In genomic region chr2:201451330-201452057, GRCh38 we compare ENCODE assay signal across 8 cellular contexts. TPM values are rescaled to one million over a fixed set of nuclear protein-coding genes. Genes with fewer than 3 reads are reported as not detected.
DNase-seq lines count a peak whose midpoint lies in the region; ATAC-seq and TF ChIP-seq lines count a peak whose summit lies in the region.

STRADB (plus strand) TSS chr2:201451740; CDS start chr2:201454841, 3,101 bp downstream.
TRAK2 (minus strand) TSS chr2:201451458; CDS start chr2:201420507, 30,951 bp downstream.

- peak within 1 kb of the TSS; percentile 70 for H2BK120ac ChIP-seq in trophoblast cell (ENCODE audit: insufficient read depth, low read length, poor library complexity)

- H3K36me3 ChIP-seq in adipocyte (ENCODE audit: control insufficient read depth, insufficient read depth, low read length, severe bottlenecking), result no peaks in the 10 kb centered on the region
- no peaks in the 10 kb centered on the region for H3K36me3 ChIP-seq in cardiac muscle cell
- peaks cover 0 to 3% of the 10 kb centered on the region in 2 experiments for H3K36me3 ChIP-seq in trophoblast cell (ENCODE audit: control insufficient read depth in 1 of 2, insufficient read depth in 2 of 2, low read length in 2 of 2)
- no peaks in the 10 kb centered on the region for H3K36me3 ChIP-seq in transverse colon

- H2BK5ac ChIP-seq in trophoblast cell (ENCODE audit: low read depth, low read length, poor library complexity), result peak within 1 kb of the TSS; percentile 49

- peak within 1 kb of the TSS; percentile 89 for H4K91ac ChIP-seq in trophoblast cell (ENCODE audit: low read depth, low read length)

- peaks cover 11% of the 10 kb centered on the region for H3K79me1 ChIP-seq in trophoblast cell (ENCODE audit: low read length)

- H3K4me3 ChIP-seq in GM12875 (ENCODE audit: low read depth, low read length), result peak within 1 kb of the TSS; percentile 83
- peak within 1 kb of the TSS; percentile 100 for H3K4me3 ChIP-seq in adipocyte (ENCODE audit: low read length)
- peak within 1 kb of the TSS; percentile 96 for H3K4me3 ChIP-seq in cardiac muscle cell
- peak within 1 kb of the TSS; percentile 93 for H3K4me3 ChIP-seq in trophoblast cell (ENCODE audit: low read depth, low read length)
- peak within 1 kb of the TSS; percentile 70 to 95 (median 80) for H3K4me3 ChIP-seq in transverse colon

- no peak within 1 kb of the TSS for H3K23ac ChIP-seq in trophoblast cell (ENCODE audit: low read length)

- peak within 1 kb of the TSS; percentile 92 for H2AFZ ChIP-seq in trophoblast cell (ENCODE audit: insufficient read depth, low read length, poor library complexity)

- DNase-seq in NCI-H1436 (lab: John Stamatoyannopoulos, UW) (peak; percentile 89), T follicular helper cell (ENCODE audit: low read depth) (peak; percentile 92), adipocyte (ENCODE audit: low read depth) (peak; percentile 97), cardiac muscle cell (ENCODE audit: low read depth in 1 of 2, low spot score in 1 of 2) (peak; percentile 96), trophoblast cell (peak; percentile 92 to 95), transverse colon (peak; percentile 96)

- peak within 1 kb of the TSS; percentile 59 for H3K4ac ChIP-seq in trophoblast cell (ENCODE audit: low read depth, low read length)

- H4K12ac ChIP-seq in trophoblast cell (ENCODE audit: low read depth, low read length), result peak within 1 kb of the TSS; percentile 88

- intact Hi-C loops in transverse colon (cut with DNase I; ENCODE audit: low total_unique reads), result no loop called here

- H3K4me2 ChIP-seq in trophoblast cell (ENCODE audit: low read length), result peak within 1 kb of the TSS; percentile 87

- H3K14ac ChIP-seq in trophoblast cell (ENCODE audit: low read length), result peak within 1 kb of the TSS; percentile 90

- H3K27me3 ChIP-seq in adipocyte (replicated peaks; ENCODE audit: control insufficient read depth, insufficient read depth, low read length), result no peaks in the 10 kb centered on the region
- no peaks in the 10 kb centered on the region for H3K27me3 ChIP-seq in cardiac muscle cell
- no peaks in the 10 kb centered on the region for H3K27me3 ChIP-seq in trophoblast cell (ENCODE audit: insufficient read depth, low read length)
- H3K27me3 ChIP-seq in transverse colon, result no peaks in the 10 kb centered on the region

- H3K79me2 ChIP-seq in trophoblast cell (ENCODE audit: control insufficient read depth, insufficient read depth, low read length, poor library complexity), result peaks cover 11% of the 10 kb centered on the region

- in situ Hi-C loops in transverse colon (cut with MboI; ENCODE audit: low pct_ligation_motif_present in 1 of 4, low pct_unique_long_range_greater_than_20kb in 1 of 4, low sequenced_read_pairs in 3 of 4), result no loop called here

- TF ChIP-seq CTCF in GM12875 (IDR thresholded peaks at IDR 0.05; ENCODE audit: borderline replicate concordance, insufficient read depth, low read depth, low read length) (peak; percentile 53; the same call in 1 of the 2 replicates), cardiac muscle cell (IDR thresholded peaks at IDR 0.05; ENCODE audit: low read depth, low read length) (peak; percentile 14), transverse colon (IDR thresholded peaks at IDR 0.05) (peak in 4 of 5 experiments; percentile 11 to 56 (median 22))

- H3K9ac ChIP-seq in adipocyte (ENCODE audit: low read length) (peak within 1 kb of the TSS; percentile 94), trophoblast cell (ENCODE audit: low read length) (peak within 1 kb of the TSS; percentile 82)

- WGBS in trophoblast cell (ENCODE audit: extremely low coverage, insufficient coverage, insufficient read length), result no CpG with 5 or more reads among the region's 75 CpGs
- WGBS in transverse colon (ENCODE audit: low coverage in 1 of 2), 2 donors, result 0% methylated on average over 2 to 50 of the region's 75 CpGs

- peak; percentile 98 for ATAC-seq in HG02798 (IDR thresholded peaks at IDR 0.05; ENCODE audit: poor library complexity, unreplicated experiment)

- peak within 1 kb of the TSS; percentile 88 for H4K8ac ChIP-seq in trophoblast cell (ENCODE audit: low read depth, low read length)

- H3K27ac ChIP-seq in cardiac muscle cell, result peak within 1 kb of the TSS; percentile 84
- H3K27ac ChIP-seq in trophoblast cell (ENCODE audit: low read depth, low read length), result peak within 1 kb of the TSS; percentile 71
- peak within 1 kb of the TSS; percentile 88 to 96 (median 93) for H3K27ac ChIP-seq in transverse colon

- peak within 1 kb of the TSS; percentile 13 for H2BK12ac ChIP-seq in trophoblast cell (ENCODE audit: low read length)

- TF ChIP-seq EP300 in transverse colon (IDR thresholded peaks at IDR 0.05; ENCODE audit: low read depth), result no peak

- H3K9me3 ChIP-seq in adipocyte (ENCODE audit: control insufficient read depth, low read length) (no peaks in the 10 kb centered on the region), cardiac muscle cell (ENCODE audit: low read depth) (no peaks in the 10 kb centered on the region), trophoblast cell (ENCODE audit: insufficient read depth, low read depth, low read length) (no peaks in the 10 kb centered on the region), transverse colon (no peaks in the 10 kb centered on the region)

- peak within 1 kb of the TSS; percentile 89 for H3K18ac ChIP-seq in trophoblast cell (ENCODE audit: low read length)

- peak within 1 kb of the TSS; percentile 36 for H2AK5ac ChIP-seq in trophoblast cell (ENCODE audit: low read length)

- TF ChIP-seq POLR2A in transverse colon (IDR thresholded peaks at IDR 0.05), result peak; percentile 95

- peaks cover 23% of the 10 kb centered on the region for H3K4me1 ChIP-seq in adipocyte (ENCODE audit: control insufficient read depth, insufficient read depth, low read length)
- peaks cover 19% of the 10 kb centered on the region for H3K4me1 ChIP-seq in cardiac muscle cell (ENCODE audit: low read depth)
- H3K4me1 ChIP-seq in trophoblast cell (ENCODE audit: control insufficient read depth in 1 of 2, insufficient read depth in 2 of 2, low read length in 2 of 2), result no peaks in the 10 kb centered on the region
- peaks cover 16 to 65% (median 36%) of the 10 kb centered on the region in 4 donors for H3K4me1 ChIP-seq in transverse colon

RNA-seq across cellular contexts. Expression of gene STRADB, which starts in this region (rescaled TPM):
- total RNA-seq in cardiac muscle cell (35.5 TPM in 2 replicates), transverse colon (100 to 1,000 TPM in 2 of 4 donors, 10 to 100 TPM in 2; 36.2 to 175 (median 98.5) TPM)
- 81.8 and 106 TPM in 2 replicates for polyA plus RNA-seq in cardiac muscle cell
- polyA plus RNA-seq in trophoblast cell (2013), result 17.5 and 18.8 TPM in 2 replicates

RNA-seq across cellular contexts. Expression of gene TRAK2, which starts in this region (rescaled TPM):
- total RNA-seq in cardiac muscle cell, result 10.2 and 13.2 TPM in 2 replicates
- 9.6 and 10.6 TPM in 2 replicates for polyA plus RNA-seq in cardiac muscle cell
- polyA plus RNA-seq in trophoblast cell (2013), result 8.6 and 8.9 TPM in 2 replicates
- 10 to 100 TPM; 41.5 to 78.9 (median 54.5) TPM for total RNA-seq in transverse colon

Comparison
In these comparisons a context has a peak if more than half of its experiments do, and no peak if none do; other contexts are left out.
1. Peak in every context shown above with its lines: DNase-seq, ATAC-seq, H3K4me3 ChIP-seq and H3K27ac ChIP-seq.